Comparison of ENCODE assay signal across 19 cellular contexts in genomic region chr11:26480041-26480440, GRCh38.
DNase-seq lines count a peak whose midpoint lies in the region; ATAC-seq and TF ChIP-seq lines count a peak whose summit lies in the region.
"Had no signal": no experiment of that assay in that cellular context is flagged by ENCODE, and none has a peak within 500 bp of the region (broad histone marks: within the 10 kb centered on the region; RNA-seq: fewer than 3 reads in every experiment).

No MANE protein-coding gene starts in this region.

- no peak overlapping the region for H2BK5ac ChIP-seq in H9 (ENCODE audit: insufficient read length, low read length)

- H3K9me3 ChIP-seq in SK-N-SH: no peaks in the 10 kb centered on the region
- no peaks in the 10 kb centered on the region for H3K9me3 ChIP-seq in H9 (ENCODE audit: control insufficient read depth, low read depth, low read length)
- H3K9me3 ChIP-seq: A549 had no signal

- no peaks in the 10 kb centered on the region for H3K4me1 Mint-ChIP-seq in H9
- H3K4me1 Mint-ChIP-seq: B cell; CD14-positive monocyte; CD4-positive, alpha-beta memory T cell; CD4-positive, CD25-positive, alpha-beta regulatory T cell; CD8-positive, alpha-beta memory T cell had no signal

- no peak overlapping the region for H3K4me2 ChIP-seq in SK-N-SH
- H3K4me2 ChIP-seq in H9 (ENCODE audit: insufficient read depth, insufficient read length, low read length): no peak overlapping the region
- H3K4me2 ChIP-seq: A549; BLaER1 treated with 17β-estradiol and CSF1 and Interleukin-3, amounts not matched to agents 10 nM and 100 nM had no signal

- H3K18ac ChIP-seq in H9 (ENCODE audit: insufficient read length, low read depth, low read length): no peak overlapping the region

- H3K36me3 Mint-ChIP-seq in H9 (ENCODE audit: insufficient read depth in 1 of 3, low read depth in 3 of 3): peaks cover 5 to 18% (median 7%) of the 10 kb centered on the region in 3 experiments; a peak in 5 of 7 replicates
- H3K36me3 Mint-ChIP-seq: CD14-positive monocyte; CD4-positive, alpha-beta memory T cell; CD4-positive, CD25-positive, alpha-beta regulatory T cell; CD8-positive, alpha-beta memory T cell had no signal

- no peaks in the 10 kb centered on the region for H4K20me1 ChIP-seq in SK-N-SH (ENCODE audit: insufficient read depth)
- H4K20me1 ChIP-seq in H9 (ENCODE audit: control insufficient read depth, insufficient read depth, insufficient read length): no peaks in the 10 kb centered on the region
- H4K20me1 ChIP-seq: BLaER1 treated with 17β-estradiol and CSF1 and Interleukin-3, amounts not matched to agents 10 nM and 100 nM had no signal

- no peak overlapping the region for H3K27ac Mint-ChIP-seq in H9
- H3K27ac Mint-ChIP-seq: B cell; CD14-positive monocyte; CD4-positive, alpha-beta memory T cell; CD4-positive, CD25-positive, alpha-beta regulatory T cell had no signal

- no peak overlapping the region for H2AK5ac ChIP-seq in H9 (ENCODE audit: insufficient read length, low read length)

- H3K27me3 Mint-ChIP-seq in H9 (ENCODE audit: low read depth): no peaks in the 10 kb centered on the region
- H3K27me3 Mint-ChIP-seq: B cell; CD4-positive, alpha-beta memory T cell; CD4-positive, CD25-positive, alpha-beta regulatory T cell; CD8-positive, alpha-beta memory T cell had no signal

- H2BK120ac ChIP-seq in H9 (ENCODE audit: low read depth, low read length, poor library complexity, severe bottlenecking): no peak overlapping the region

- no peaks in the 10 kb centered on the region for H3K9me2 ChIP-seq in SK-N-SH

- H3F3A ChIP-seq in SK-N-SH (replicated peaks; ENCODE audit: insufficient read depth): no peaks in the 10 kb centered on the region

- no peak overlapping the region for H2BK15ac ChIP-seq in H9 (ENCODE audit: low read depth, low read length)

- H2AFZ ChIP-seq in SK-N-SH (ENCODE audit: low read depth) (0 out of 2 replicates have a peak overlapping the region, but pooled peaks have one; percentile 3), H9 (ENCODE audit: low read length) (no peak overlapping the region)

- H3K56ac ChIP-seq in H9 (ENCODE audit: insufficient read length, low read depth, low read length): no peak overlapping the region

- H3K14ac ChIP-seq in H9 (ENCODE audit: insufficient read depth, low read length): no peak overlapping the region; the same call in 1 of the 2 replicates

- peaks cover 13 to 16% of the 10 kb centered on the region in 2 experiments for H3K9me3 Mint-ChIP-seq in H9

- H3K27me3 ChIP-seq in SK-N-SH (ENCODE audit: insufficient read depth) (no peaks in the 10 kb centered on the region), H9 (ENCODE audit: insufficient read depth, low read length) (no peaks in the 10 kb centered on the region)
- H3K27me3 ChIP-seq: BLaER1 treated with 17β-estradiol and CSF1 and Interleukin-3, amounts not matched to agents 10 nM and 100 nM had no signal

- no peak overlapping the region for H4K8ac ChIP-seq in H9 (replicated peaks; ENCODE audit: insufficient read length, low read depth, low read length)

- no peak overlapping the region for H3K23ac ChIP-seq in H9 (ENCODE audit: insufficient read length, low read depth, low read length)

- H3K79me2 ChIP-seq in SK-N-SH (ENCODE audit: insufficient read depth): no peaks in the 10 kb centered on the region
- H3K79me2 ChIP-seq in H9 (ENCODE audit: insufficient read depth, low read length): no peaks in the 10 kb centered on the region

- TF ChIP-seq RAD21 in SK-N-SH (IDR thresholded peaks at IDR 0.05; ENCODE audit: low read length): no peak

- DNase-seq in SK-N-SH (no peak), H9 (no peak), fibroblast of gingiva (ENCODE audit: low read depth) (peak; percentile 66), GM19240 (ENCODE audit: insufficient read length, low spot score) (no peak)
- DNase-seq: AML-193; CD4-positive, alpha-beta memory T cell; CD4-positive, CD25-positive, alpha-beta regulatory T cell; CD8-positive, alpha-beta memory T cell; COR-L47; DMS79 treated with DMSO at 0.1 percent for 48 hours; GF-D8 had no signal

- H3K79me1 ChIP-seq in H9 (ENCODE audit: insufficient read depth, low read depth, low read length, poor library complexity, severe bottlenecking): no peaks in the 10 kb centered on the region

- no peak overlapping the region for H2BK20ac ChIP-seq in H9 (ENCODE audit: low read depth, low read length, poor library complexity, severe bottlenecking)

- peak overlapping the region; percentile 83 for H4K5ac ChIP-seq in H9 (ENCODE audit: insufficient read length, low read depth, low read length)

- no peak overlapping the region for H2BK12ac ChIP-seq in H9 (ENCODE audit: insufficient read length, low read depth, low read length)

- 86% methylated on average over 3 of the region's 3 CpGs for WGBS in SK-N-SH (ENCODE audit: low lambda C conversion rate)
- no CpG with 5 or more reads among the region's 3 CpGs for WGBS in H9 (ENCODE audit: extremely low coverage, insufficient read length, low lambda C conversion rate)

- H3K4me3 Mint-ChIP-seq in H9: no peak overlapping the region
- H3K4me3 Mint-ChIP-seq: B cell; CD14-positive monocyte; CD4-positive, alpha-beta memory T cell; CD4-positive, CD25-positive, alpha-beta regulatory T cell; CD8-positive, alpha-beta memory T cell had no signal

- H3K9ac ChIP-seq in SK-N-SH: no peak overlapping the region
- no peak overlapping the region for H3K9ac ChIP-seq in H9 (ENCODE audit: extremely low read depth, insufficient read length, low read length)
- H3K9ac ChIP-seq: BLaER1 treated with 17β-estradiol and CSF1 and Interleukin-3, amounts not matched to agents 10 nM and 100 nM had no signal

- TF ChIP-seq CTCF in SK-N-SH (IDR thresholded peaks at IDR 0.05) (no peak), H9 (conservative IDR thresholded peaks at IDR 0.05) (no peak)

- no peak for TF ChIP-seq EP300 in SK-N-SH (IDR thresholded peaks at IDR 0.05; ENCODE audit: borderline replicate concordance in 1 of 2, low read depth in 1 of 2, low read length in 1 of 2)

- no peak overlapping the region for H3K4ac ChIP-seq in H9 (ENCODE audit: low read depth, low read length)

- H4K91ac ChIP-seq in H9 (ENCODE audit: insufficient read length, low read depth, low read length): no peak overlapping the region

- CTCF ChIA-PET in SK-N-SH (lab: Yijun Ruan, JAX): interaction anchor here (0.7 kb wide), 1 partner anchor 71 kb away, joined by 3 read pairs; no protein-coding TSS in a partner anchor

- POLR2A ChIA-PET in SK-N-SH (lab: Yijun Ruan, JAX): no interaction called here

- no peaks in the 10 kb centered on the region for H3K23me2 ChIP-seq in H9 (ENCODE audit: insufficient read length, low read depth, low read length, poor library complexity, severe bottlenecking)

- H3K4me3 ChIP-seq in SK-N-SH (ENCODE audit: low read depth in 2 of 2, low read length in 1 of 2): no peak overlapping the region
- H3K4me3 ChIP-seq: A549; BLaER1 treated with 17β-estradiol and CSF1 and Interleukin-3, amounts not matched to agents 10 nM and 100 nM had no signal

- H3K4me1 ChIP-seq in SK-N-SH (ENCODE audit: control insufficient read depth in 1 of 2, insufficient read depth in 2 of 2, low read depth in 1 of 2, low read length in 1 of 2): peaks cover 0 to 3% of the 10 kb centered on the region in 2 experiments; a peak in 1 of 4 replicates
- no peaks in the 10 kb centered on the region for H3K4me1 ChIP-seq in H9 (ENCODE audit: insufficient read depth, low read length)
- H3K4me1 ChIP-seq: A549; BLaER1 treated with 17β-estradiol and CSF1 and Interleukin-3, amounts not matched to agents 10 nM and 100 nM had no signal

- H3K36me3 ChIP-seq in SK-N-SH (replicated peaks in 1 of 2; ENCODE audit: control insufficient read depth in 1 of 2, insufficient read depth in 2 of 2, low read length in 1 of 2): no peaks in the 10 kb centered on the region
- H3K36me3 ChIP-seq: BLaER1 treated with 17β-estradiol and CSF1 and Interleukin-3, amounts not matched to agents 10 nM and 100 nM had no signal

- H3T11ph ChIP-seq in H9 (ENCODE audit: low read length): no peak overlapping the region

- no peak for ATAC-seq in SK-N-SH treated with all-trans-retinoic acid at 6 μM for 48 hours
- no peak for ATAC-seq in HG03095 (IDR thresholded peaks at IDR 0.05; ENCODE audit: unreplicated experiment)
- no peak for ATAC-seq in GM21367 (IDR thresholded peaks at IDR 0.05; ENCODE audit: unreplicated experiment)
- ATAC-seq: A549 had no signal

- H3K27ac ChIP-seq in SK-N-SH (ENCODE audit: low read depth in 2 of 2, low read length in 1 of 2) (no peak overlapping the region), H9 (ENCODE audit: insufficient read length, low read depth, low read length) (no peak overlapping the region)
- H3K27ac ChIP-seq: 22Rv1; A549; BLaER1 treated with 17β-estradiol and CSF1 and Interleukin-3, amounts not matched to agents 10 nM and 100 nM had no signal

TF ChIP-seq in SK-N-SH, 30 proteins besides CTCF, POLR2A, EP300 and RAD21 (continues in another document):
- no peak for TF ChIP-seq MXI1 (IDR thresholded peaks at IDR 0.05; ENCODE audit: low read depth, low read length)
- no peak for TF ChIP-seq MEF2A (IDR thresholded peaks at IDR 0.05; ENCODE audit: borderline replicate concordance, low read depth)
- TF ChIP-seq, protein P1, sequence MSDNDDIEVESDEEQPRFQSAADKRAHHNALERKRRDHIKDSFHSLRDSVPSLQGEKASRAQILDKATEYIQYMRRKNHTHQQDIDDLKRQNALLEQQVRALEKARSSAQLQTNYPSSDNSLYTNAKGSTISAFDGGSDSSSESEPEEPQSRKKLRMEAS (IDR thresholded peaks at IDR 0.05; ENCODE audit: low read depth): no peak
- TF ChIP-seq, protein P2, sequence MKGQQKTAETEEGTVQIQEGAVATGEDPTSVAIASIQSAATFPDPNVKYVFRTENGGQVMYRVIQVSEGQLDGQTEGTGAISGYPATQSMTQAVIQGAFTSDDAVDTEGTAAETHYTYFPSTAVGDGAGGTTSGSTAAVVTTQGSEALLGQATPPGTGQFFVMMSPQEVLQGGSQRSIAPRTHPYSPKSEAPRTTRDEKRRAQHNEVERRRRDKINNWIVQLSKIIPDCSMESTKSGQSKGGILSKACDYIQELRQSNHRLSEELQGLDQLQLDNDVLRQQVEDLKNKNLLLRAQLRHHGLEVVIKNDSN (IDR thresholded peaks at IDR 0.05; ENCODE audit: borderline replicate concordance, low read depth): no peak

TF ChIP-seq in SK-N-SH treated with all-trans-retinoic acid at 6 μM for 48 hours, 23 proteins besides CTCF, POLR2A, EP300 and RAD21 (continues in another document):
- TF ChIP-seq GLIS3 (CRISPR knock-in tag; IDR thresholded peaks at IDR 0.05) (no peak), ARNTL (CRISPR knock-in tag; IDR thresholded peaks at IDR 0.05; ENCODE audit: borderline replicate concordance, low read depth) (no peak), ZC3H10 (CRISPR knock-in tag; IDR thresholded peaks at IDR 0.05) (no peak), OSR1 (CRISPR knock-in tag; IDR thresholded peaks at IDR 0.05) (no peak), PPARA (CRISPR knock-in tag; IDR thresholded peaks at IDR 0.05; ENCODE audit: borderline replicate concordance) (no peak), BACH2 (CRISPR knock-in tag; IDR thresholded peaks at IDR 0.05; ENCODE audit: borderline replicate concordance) (no peak), ESRRG (CRISPR knock-in tag; IDR thresholded peaks at IDR 0.05) (no peak), SNAI2 (CRISPR knock-in tag; IDR thresholded peaks at IDR 0.05) (no peak), TOX (CRISPR knock-in tag; IDR thresholded peaks at IDR 0.05; ENCODE audit: borderline replicate concordance) (no peak)
